8 cellular contexts compared by ENCODE assay signal in the genomic region with DNA sequence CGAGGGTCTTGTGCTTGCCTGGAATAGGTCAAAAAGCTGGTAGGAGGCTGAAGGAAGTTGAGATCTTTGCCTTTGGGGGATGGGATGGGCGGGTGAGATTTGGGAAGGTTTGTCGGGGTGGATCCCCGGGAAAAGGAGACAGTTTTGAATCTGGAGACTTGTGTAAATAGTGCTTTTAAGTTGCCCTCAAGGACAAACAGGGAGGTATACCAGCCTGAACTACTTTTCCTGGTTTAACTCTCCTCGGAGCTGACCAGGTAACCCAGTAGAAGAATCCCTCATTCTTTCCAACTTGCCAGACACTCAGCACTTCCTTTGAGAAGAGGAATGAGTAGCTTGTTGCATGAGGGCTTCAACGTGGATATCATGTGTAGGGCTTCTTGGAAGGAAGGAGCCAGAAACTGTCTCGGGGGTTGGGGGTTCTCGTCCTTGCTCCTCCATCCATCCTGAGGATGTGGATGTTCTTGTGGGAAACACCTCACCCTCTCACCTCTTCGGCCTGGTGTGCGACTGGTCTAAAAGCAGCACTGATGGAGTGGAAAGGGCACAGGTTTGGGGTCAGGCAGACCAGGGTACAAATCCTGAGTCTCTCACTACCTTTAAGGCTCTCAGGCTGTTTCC. TPM values are rescaled to one million over a fixed set of nuclear protein-coding genes. Genes with fewer than 3 reads are reported as not detected.
DNase-seq lines count a peak whose midpoint lies in the region; ATAC-seq and TF ChIP-seq lines count a peak whose summit lies in the region.

No MANE protein-coding gene starts in this region.

- CTCF ChIA-PET in activated CD4-positive, alpha-beta T cell treated with anti-CD3 and anti-CD28 coated beads for 36 hours (lab: Charles Lee), result no interaction called here
- CTCF ChIA-PET in activated CD4-positive, alpha-beta T cell treated with anti-CD3 and anti-CD28 coated beads, Interleukin-2, amount 10 ng/mL, durations not matched to agents 7 days and 5 days (lab: Charles Lee), result no interaction called here

- H3K27ac ChIP-seq in prostate gland, result no peak overlapping the region

- peaks cover 56% of the 10 kb centered on the region for H3K27me3 Mint-ChIP-seq in activated CD4-positive, alpha-beta T cell treated with anti-CD3 and anti-CD28 coated beads for 36 hours
- peaks cover 54% of the 10 kb centered on the region for H3K27me3 Mint-ChIP-seq in activated CD4-positive, alpha-beta T cell treated with anti-CD3 and anti-CD28 coated beads, Interleukin-2, amount 10 ng/mL, durations not matched to agents 7 days and 5 days
- H3K27me3 Mint-ChIP-seq in activated naive CD8-positive, alpha-beta T cell, result peaks cover 31% of the 10 kb centered on the region
- H3K27me3 Mint-ChIP-seq in stimulated activated naive CD8-positive, alpha-beta T cell treated with anti-CD3 and anti-CD28 coated beads, Interleukin-15, amount 100 ng/mL, for 72 hours, result peaks cover 88% of the 10 kb centered on the region

- intact Hi-C loops in activated CD4-positive, alpha-beta T cell treated with anti-CD3 and anti-CD28 coated beads for 36 hours (cut with DNase I, micrococcal nuclease), result loop anchor here in 1 of 2 experiments (1.0 kb wide), 1 partner anchor 116 kb away; the partner anchor contains the start of gene TSPAN9
- intact Hi-C loops in prostate gland (cut with DNase I), result no loop called here

- no peak for DNase-seq in activated CD4-positive, alpha-beta T cell treated with anti-CD3 and anti-CD28 coated beads for 36 hours
- DNase-seq in activated CD4-positive, alpha-beta T cell treated with anti-CD3 and anti-CD28 coated beads, Interleukin-2, amount 10 ng/mL, durations not matched to agents 7 days and 5 days, result no peak
- DNase-seq in stimulated activated naive CD8-positive, alpha-beta T cell treated with anti-CD3 and anti-CD28 coated beads, Interleukin-15, amount 100 ng/mL, for 72 hours, result no peak
- no peak for DNase-seq in prostate gland (ENCODE audit: low spot score)
- no peak for DNase-seq in NCI-H748 (lab: John Stamatoyannopoulos, UW; ENCODE audit: unreplicated experiment)

- no peaks in the 10 kb centered on the region for H3K27me3 ChIP-seq in prostate gland (replicated peaks; ENCODE audit: insufficient read depth)

- POLR2A ChIA-PET in activated CD4-positive, alpha-beta T cell treated with anti-CD3 and anti-CD28 coated beads for 36 hours (lab: Charles Lee), result no interaction called here
- POLR2A ChIA-PET in activated CD4-positive, alpha-beta T cell treated with anti-CD3 and anti-CD28 coated beads, Interleukin-2, amount 10 ng/mL, durations not matched to agents 7 days and 5 days (lab: Charles Lee), result no interaction called here

- no peaks in the 10 kb centered on the region for H3K36me3 Mint-ChIP-seq in activated CD4-positive, alpha-beta T cell treated with anti-CD3 and anti-CD28 coated beads for 36 hours (ENCODE audit: low read depth)
- H3K36me3 Mint-ChIP-seq in activated CD4-positive, alpha-beta T cell treated with anti-CD3 and anti-CD28 coated beads, Interleukin-2, amount 10 ng/mL, durations not matched to agents 7 days and 5 days (ENCODE audit: low read depth), result peaks cover 2% of the 10 kb centered on the region
- no peaks in the 10 kb centered on the region for H3K36me3 Mint-ChIP-seq in activated naive CD8-positive, alpha-beta T cell

- H3K36me3 ChIP-seq in prostate gland, result no peaks in the 10 kb centered on the region

- H3K4me1 Mint-ChIP-seq in activated CD4-positive, alpha-beta T cell treated with anti-CD3 and anti-CD28 coated beads for 36 hours, result peaks cover 18% of the 10 kb centered on the region
- H3K4me1 Mint-ChIP-seq in activated CD4-positive, alpha-beta T cell treated with anti-CD3 and anti-CD28 coated beads, Interleukin-2, amount 10 ng/mL, durations not matched to agents 7 days and 5 days, result peaks cover 20% of the 10 kb centered on the region
- peaks cover 18% of the 10 kb centered on the region for H3K4me1 Mint-ChIP-seq in activated naive CD8-positive, alpha-beta T cell (ENCODE audit: low read depth)
- H3K4me1 Mint-ChIP-seq in stimulated activated naive CD8-positive, alpha-beta T cell treated with anti-CD3 and anti-CD28 coated beads, Interleukin-15, amount 100 ng/mL, for 72 hours, result peaks cover 25% of the 10 kb centered on the region

- TF ChIP-seq CTCF in prostate gland (IDR thresholded peaks at IDR 0.05), result no peak

- TF ChIP-seq POLR2A in prostate gland (IDR thresholded peaks at IDR 0.05), result no peak

- peak overlapping the region; percentile 61 for H3K4me3 Mint-ChIP-seq in activated CD4-positive, alpha-beta T cell treated with anti-CD3 and anti-CD28 coated beads for 36 hours
- H3K4me3 Mint-ChIP-seq in activated CD4-positive, alpha-beta T cell treated with anti-CD3 and anti-CD28 coated beads, Interleukin-2, amount 10 ng/mL, durations not matched to agents 7 days and 5 days, result no peak overlapping the region
- peak overlapping the region; percentile 80 for H3K4me3 Mint-ChIP-seq in activated naive CD8-positive, alpha-beta T cell
- H3K4me3 Mint-ChIP-seq in stimulated activated naive CD8-positive, alpha-beta T cell treated with anti-CD3 and anti-CD28 coated beads, Interleukin-15, amount 100 ng/mL, for 72 hours, result peak overlapping the region; percentile 54 to 56

- no peak overlapping the region for H3K27ac Mint-ChIP-seq in activated CD4-positive, alpha-beta T cell treated with anti-CD3 and anti-CD28 coated beads for 36 hours
- no peak overlapping the region for H3K27ac Mint-ChIP-seq in activated CD4-positive, alpha-beta T cell treated with anti-CD3 and anti-CD28 coated beads, Interleukin-2, amount 10 ng/mL, durations not matched to agents 7 days and 5 days
- no peak overlapping the region for H3K27ac Mint-ChIP-seq in activated naive CD8-positive, alpha-beta T cell
- no peak overlapping the region for H3K27ac Mint-ChIP-seq in stimulated activated naive CD8-positive, alpha-beta T cell treated with anti-CD3 and anti-CD28 coated beads, Interleukin-15, amount 100 ng/mL, for 72 hours

- ATAC-seq in activated CD4-positive, alpha-beta T cell treated with anti-CD3 and anti-CD28 coated beads for 36 hours, result no peak
- no peak for ATAC-seq in stimulated activated naive CD8-positive, alpha-beta T cell treated with anti-CD3 and anti-CD28 coated beads, Interleukin-15, amount 100 ng/mL, for 72 hours
- no peak for ATAC-seq in GM21786 (IDR thresholded peaks at IDR 0.05; ENCODE audit: unreplicated experiment)

- no peaks in the 10 kb centered on the region for H3K4me1 ChIP-seq in prostate gland (replicated peaks)

- no peaks in the 10 kb centered on the region for H3K9me3 ChIP-seq in iPS-18c (ENCODE audit: control insufficient read depth, insufficient read depth, low read length)
- H3K9me3 ChIP-seq in prostate gland, result no peaks in the 10 kb centered on the region

- WGBS in prostate gland, result 62% methylated on average over 10 of the region's 10 CpGs

- no peaks in the 10 kb centered on the region for H3K9me3 Mint-ChIP-seq in activated CD4-positive, alpha-beta T cell treated with anti-CD3 and anti-CD28 coated beads for 36 hours (ENCODE audit: low read depth)
- no peaks in the 10 kb centered on the region for H3K9me3 Mint-ChIP-seq in activated CD4-positive, alpha-beta T cell treated with anti-CD3 and anti-CD28 coated beads, Interleukin-2, amount 10 ng/mL, durations not matched to agents 7 days and 5 days
- H3K9me3 Mint-ChIP-seq in activated naive CD8-positive, alpha-beta T cell (ENCODE audit: low read depth), result no peaks in the 10 kb centered on the region
- no peaks in the 10 kb centered on the region for H3K9me3 Mint-ChIP-seq in stimulated activated naive CD8-positive, alpha-beta T cell treated with anti-CD3 and anti-CD28 coated beads, Interleukin-15, amount 100 ng/mL, for 72 hours

- peak overlapping the region; percentile 83 for H3K4me3 ChIP-seq in iPS-18c (ENCODE audit: insufficient read depth, low read depth, low read length)
- no peak overlapping the region for H3K4me3 ChIP-seq in prostate gland

RNA-seq across cellular contexts. Expression of gene TEAD4, which starts 1.9 kb away (rescaled TPM):
- total RNA-seq in activated CD4-positive, alpha-beta T cell treated with anti-CD3 and anti-CD28 coated beads for 36 hours, result 1 to 10 TPM; 7.2 to 9.0 TPM
- total RNA-seq in activated CD4-positive, alpha-beta T cell treated with anti-CD3 and anti-CD28 coated beads, Interleukin-2, amount 10 ng/mL, durations not matched to agents 7 days and 5 days, result under 1 TPM; 0.69 to 1.00 TPM
- 10 to 100 TPM in 1 of 2 donors, 1 to 10 TPM in 1; 9.9 to 20.9 TPM for total RNA-seq in prostate gland

Comparison
In these comparisons a context has a peak if more than half of its experiments do, and no peak if none do; other contexts are left out.
1. RNA of gene TEAD4, which starts 1.9 kb away (total RNA-seq): 9.9 to 20.9 TPM in prostate gland and 7.2 to 9.0 TPM in activated CD4-positive, alpha-beta T cell treated with anti-CD3 and anti-CD28 coated beads for 36 hours; 0.69 to 1.00 TPM in activated CD4-positive, alpha-beta T cell treated with anti-CD3 and anti-CD28 coated beads, Interleukin-2, amount 10 ng/mL, durations not matched to agents 7 days and 5 days; every median in the first group is over 4 times any median in the second.